In genomic region chr18:23609390-23610008, GRCh38 we compare ENCODE assay signal across 14 cellular contexts. TPM values are rescaled to one million over a fixed set of nuclear protein-coding genes. Genes with fewer than 3 reads are reported as not detected.
DNase-seq lines count a peak whose midpoint lies in the region; ATAC-seq, FAIRE-seq and TF ChIP-seq lines count a peak whose summit lies in the region.
"Had no signal": no experiment of that assay in that cellular context is flagged by ENCODE, and none has a peak within 500 bp of the region (broad histone marks: within the 10 kb centered on the region; RNA-seq: fewer than 3 reads in every experiment).

No MANE protein-coding gene starts in this region.

- H3K4me1 ChIP-seq in SK-N-SH (ENCODE audit: control insufficient read depth in 1 of 2, insufficient read depth in 2 of 2, low read depth in 1 of 2, low read length in 1 of 2): no peaks in the 10 kb centered on the region
- peaks cover 2 to 6% of the 10 kb centered on the region in 2 donors for H3K4me1 ChIP-seq in small intestine (ENCODE audit: control insufficient read depth in 2 of 2, insufficient read depth in 1 of 2, low read depth in 1 of 2, low read length in 1 of 2)
- H3K4me1 ChIP-seq in SJCRH30: no peaks in the 10 kb centered on the region
- H3K4me1 ChIP-seq: HAP-1 had no signal

- DNase-seq in KBM-7: peak; percentile 37
- no peak for DNase-seq in SK-N-SH
- peak; percentile 46 for DNase-seq in fibroblast of the aortic adventitia (ENCODE audit: low read depth)
- DNase-seq in small intestine: peak; percentile 77
- DNase-seq in SJCRH30: no peak
- no peak for DNase-seq in C1 segment of cervical spinal cord (lab: John Stamatoyannopoulos, UW)
- DNase-seq: NCI-H1048, NCI-H1694, NCI-H510A, NCI-H82, Right ventricle myocardium superior had no signal

- TF ChIP-seq EP300 in SK-N-SH (IDR thresholded peaks at IDR 0.05; ENCODE audit: borderline replicate concordance in 1 of 2, low read depth in 1 of 2, low read length in 1 of 2): no peak

- H3K27me3 ChIP-seq in SK-N-SH (ENCODE audit: insufficient read depth) (no peaks in the 10 kb centered on the region), small intestine (ENCODE audit: control insufficient read depth in 2 of 2, insufficient read depth in 2 of 2, low read length in 2 of 2) (peaks cover 0 to 2% of the 10 kb centered on the region in 2 donors), SJCRH30 (no peaks in the 10 kb centered on the region)
- H3K27me3 ChIP-seq: Peyer's patch had no signal

- H2AFZ ChIP-seq in SK-N-SH (ENCODE audit: low read depth): no peak overlapping the region

- TF ChIP-seq RAD21 in SK-N-SH (IDR thresholded peaks at IDR 0.05; ENCODE audit: low read length): no peak

- in situ Hi-C loops in KBM-7 (cut with MboI; ENCODE audit: low pct_unique_long_range_greater_than_20kb, low sequenced_read_pairs): no loop called here

- no peak overlapping the region for H3K9ac ChIP-seq in SK-N-SH

- H3K4me3 ChIP-seq in SK-N-SH (ENCODE audit: low read depth in 2 of 2, low read length in 1 of 2) (no peak overlapping the region), fibroblast of the aortic adventitia (ENCODE audit: low read depth, low read length) (no peak overlapping the region), small intestine (ENCODE audit: low read depth in 1 of 2, low read length in 2 of 2) (peak overlapping the region in 1 of 2 donors; percentile 3), SJCRH30 (no peak overlapping the region)
- H3K4me3 ChIP-seq: HAP-1, Peyer's patch had no signal

- no peaks in the 10 kb centered on the region for H4K20me1 ChIP-seq in SK-N-SH (ENCODE audit: insufficient read depth)

- WGBS in SK-N-SH (ENCODE audit: low lambda C conversion rate): 99% methylated on average over 5 of the region's 5 CpGs
- 15 to 68% (median 37%) methylated on average over 5 of the region's 5 CpGs for WGBS in small intestine, 3 donors

- POLR2A ChIA-PET in SK-N-SH (lab: Yijun Ruan, JAX): no interaction called here

- H3K36me3 ChIP-seq in SK-N-SH (replicated peaks in 1 of 2; ENCODE audit: control insufficient read depth in 1 of 2, insufficient read depth in 2 of 2, low read length in 1 of 2): no peaks in the 10 kb centered on the region
- H3K36me3 ChIP-seq in small intestine (ENCODE audit: control insufficient read depth in 2 of 2, insufficient read depth in 2 of 2, low read length in 2 of 2): no peaks in the 10 kb centered on the region
- no peaks in the 10 kb centered on the region for H3K36me3 ChIP-seq in SJCRH30
- H3K36me3 ChIP-seq: HAP-1, Peyer's patch had no signal

- H3K79me2 ChIP-seq in SK-N-SH (ENCODE audit: insufficient read depth): no peaks in the 10 kb centered on the region

- no peak for ATAC-seq in GM21381 (IDR thresholded peaks at IDR 0.05; ENCODE audit: unreplicated experiment)

- H3K4me2 ChIP-seq in SK-N-SH: no peak overlapping the region

- CTCF ChIA-PET in SK-N-SH (lab: Yijun Ruan, JAX): interaction anchor here (0.7 to 1.0 kb wide), 4 partner anchors 13 to 202 kb away, joined by 3 to 4 read pairs (median 4); no protein-coding TSS in a partner anchor

- TF ChIP-seq CTCF in SK-N-SH (IDR thresholded peaks at IDR 0.05) (no peak), fibroblast of the aortic adventitia (IDR thresholded peaks at IDR 0.05; ENCODE audit: insufficient read depth, low read length) (no peak)

- no peaks in the 10 kb centered on the region for H3K9me2 ChIP-seq in SK-N-SH

- no peaks in the 10 kb centered on the region for H3F3A ChIP-seq in SK-N-SH (replicated peaks; ENCODE audit: insufficient read depth)

- H3K27ac ChIP-seq in SK-N-SH (ENCODE audit: low read depth in 2 of 2, low read length in 1 of 2) (no peak overlapping the region), small intestine (ENCODE audit: low read depth in 1 of 2, low read length in 1 of 2) (no peak overlapping the region), SJCRH30 (no peak overlapping the region)

- H3K9me3 ChIP-seq in SK-N-SH (no peaks in the 10 kb centered on the region), small intestine (ENCODE audit: control insufficient read depth, low read depth) (no peaks in the 10 kb centered on the region), SJCRH30 (replicated peaks) (no peaks in the 10 kb centered on the region)
- H3K9me3 ChIP-seq: HAP-1, Peyer's patch had no signal

- no peak for FAIRE-seq in small intestine (lab: Jason Lieb, UNC)

TF ChIP-seq in SK-N-SH, 30 proteins besides CTCF, POLR2A, EP300 and RAD21:
- TF ChIP-seq USF2 (IDR thresholded peaks at IDR 0.05; ENCODE audit: borderline replicate concordance, low read depth, low read length) (no peak), REST (IDR thresholded peaks at IDR 0.05; ENCODE audit: low read depth, low read length) (0 out of 2 replicates have a peak, but pooled peaks have one; percentile 57), RCOR1 (IDR thresholded peaks at IDR 0.05; ENCODE audit: low read length) (peak; percentile 59; the same call in 1 of the 2 replicates), SIN3A (IDR thresholded peaks at IDR 0.05; ENCODE audit: borderline replicate concordance, low read depth, low read length) (no peak)

RNA-seq across cellular contexts. Expression of gene NPC1, which starts 23.2 kb away (rescaled TPM):
- polyA plus RNA-seq in SK-N-SH (2012; rRNA removed) (23.9 and 30.7 TPM in 2 replicates), small intestine (10 to 100 TPM in 2 of 3 donors, 1 to 10 TPM in 1; 8.7 to 24.9 (median 17.0) TPM)
- 13.0 and 20.9 TPM in 2 replicates for polyA plus RNA-seq in SK-N-SH (2012; cell fraction: cytosol; rRNA removed)
- polyA plus RNA-seq in SK-N-SH (2012; cell fraction: nucleus; rRNA removed): 32.2 and 49.2 TPM in 2 replicates
- total RNA-seq in fibroblast of the aortic adventitia (ENCODE audit: low replicate concordance): 27.6 and 51.3 TPM in 2 replicates
- total RNA-seq in SJCRH30 (2014; rRNA removed; shearing (Covaris generic)): 21.3 and 22.4 TPM in 2 replicates

RNA-seq across cellular contexts. Expression of gene ANKRD29, which starts 53.2 kb away (rescaled TPM):
- polyA plus RNA-seq in SK-N-SH (2012; rRNA removed) (8.2 and 10.0 TPM in 2 replicates), small intestine (1 to 10 TPM; 3.0 to 5.1 (median 3.5) TPM)
- polyA plus RNA-seq in SK-N-SH (2012; cell fraction: cytosol; rRNA removed): 7.6 and 7.9 TPM in 2 replicates
- polyA plus RNA-seq in SK-N-SH (2012; cell fraction: nucleus; rRNA removed): 24.1 and 24.5 TPM in 2 replicates
- 6.1 and 17.4 TPM in 2 replicates for total RNA-seq in fibroblast of the aortic adventitia (ENCODE audit: low replicate concordance)
- total RNA-seq in SJCRH30 (2014; rRNA removed; shearing (Covaris generic)): 3.9 TPM in 2 replicates

Comparison
In these comparisons a context has a peak if more than half of its experiments do, and no peak if none do; other contexts are left out.
1. DNase-seq: peak in KBM-7 (single experiment), fibroblast of the aortic adventitia (single experiment) and small intestine (single experiment); none in SK-N-SH (single experiment), SJCRH30 (0 of 2) and C1 segment of cervical spinal cord (0 of 14).